In genomic region chr3:175980731-175981130, GRCh38 we compare ENCODE assay signal across 17 cellular contexts.
A peak's percentile ranks its signal among the peaks of the same experiment; 100 is the strongest.
DNase-seq lines count a peak whose midpoint lies in the region; ATAC-seq and TF ChIP-seq lines count a peak whose summit lies in the region.
"Had no signal": no experiment of that assay in that cellular context is flagged by ENCODE, and none has a peak within 500 bp of the region (broad histone marks: within the 10 kb centered on the region; RNA-seq: fewer than 3 reads in every experiment).

No MANE protein-coding gene starts in this region.

- H3K4me1 ChIP-seq in GM23248 (ENCODE audit: insufficient read depth), result peaks cover 10% of the 10 kb centered on the region; the same call in 1 of the 2 replicates
- H3K4me1 ChIP-seq: SJCRH30 had no signal

- H3K9me2 ChIP-seq in GM23248 (ENCODE audit: insufficient read depth), result no peaks in the 10 kb centered on the region; the same call in 1 of the 2 replicates

- ATAC-seq in HG02885 (IDR thresholded peaks at IDR 0.05; ENCODE audit: poor library complexity, unreplicated experiment), result no peak
- ATAC-seq in HG03520 (IDR thresholded peaks at IDR 0.05; ENCODE audit: unreplicated experiment), result no peak
- no peak for ATAC-seq in left lobe of liver
- ATAC-seq: PC-3 had no signal

- peak overlapping the region; percentile 3 for H3K4me2 ChIP-seq in GM23248 (ENCODE audit: unreplicated experiment)

- in situ Hi-C loops in GM23248 (cut with MboI), result no loop called here

- no peaks in the 10 kb centered on the region for H3K27me3 Mint-ChIP-seq in mesothelial cell of epicardium (ENCODE audit: low read depth)
- H3K27me3 Mint-ChIP-seq: CD4-positive, alpha-beta T cell had no signal

- H3K4me3 ChIP-seq in AG04449 (ENCODE audit: low read depth, low read length) (no peak overlapping the region), GM23248 (no peak overlapping the region)
- H3K4me3 ChIP-seq: SJCRH30 had no signal

- POLR2A ChIA-PET in AG04449 (lab: Yijun Ruan, JAX), result no interaction called here

- H3K4me1 Mint-ChIP-seq in mesothelial cell of epicardium, result peaks cover 8% of the 10 kb centered on the region

- H2AFZ ChIP-seq in GM23248, result peak overlapping the region; percentile 64

- no peaks in the 10 kb centered on the region for H4K20me1 ChIP-seq in GM23248 (ENCODE audit: insufficient read depth)

- no peaks in the 10 kb centered on the region for H3K27me3 ChIP-seq in GM23248 (replicated peaks; ENCODE audit: insufficient read depth)
- H3K27me3 ChIP-seq: SJCRH30 had no signal

- no peak overlapping the region for H3K4me3 Mint-ChIP-seq in mesothelial cell of epicardium
- H3K4me3 Mint-ChIP-seq: CD4-positive, alpha-beta T cell had no signal

- 10 to 26% methylated on average over 2 of the region's 2 CpGs for WGBS in GM23248 (ENCODE audit: low coverage in 1 of 2, low lambda C conversion rate in 2 of 2, missing lambda C conversion rate in 2 of 2), 2 experiments

- peak overlapping the region; percentile 17; the same call in 1 of the 2 replicates for H3K27ac ChIP-seq in GM23248
- H3K27ac ChIP-seq: RWPE1, SJCRH30 had no signal

- TF ChIP-seq CTCF in AG04449 (IDR thresholded peaks at IDR 0.05; ENCODE audit: insufficient read depth, low read length, missing control alignments) (no peak), mesothelial cell of epicardium (IDR thresholded peaks at IDR 0.05; ENCODE audit: unreplicated experiment) (no peak)

- no peaks in the 10 kb centered on the region for H3K79me2 ChIP-seq in GM23248 (ENCODE audit: insufficient read depth)

- CTCF ChIA-PET in AG04449 (lab: Yijun Ruan, JAX), result no interaction called here

- H3K9ac ChIP-seq in GM23248, result no peak overlapping the region

- H3K36me3 ChIP-seq in GM23248 (ENCODE audit: low read depth), result no peaks in the 10 kb centered on the region
- H3K36me3 ChIP-seq: SJCRH30 had no signal

- peaks cover 43% of the 10 kb centered on the region for H3K9me3 Mint-ChIP-seq in mesothelial cell of epicardium

- H3K36me3 Mint-ChIP-seq in mesothelial cell of epicardium, result peaks cover 3% of the 10 kb centered on the region

- peak overlapping the region; percentile 72 for H3K27ac Mint-ChIP-seq in mesothelial cell of epicardium
- H3K27ac Mint-ChIP-seq: CD4-positive, alpha-beta T cell had no signal

- H3K9me3 ChIP-seq in GM23248 (ENCODE audit: low read depth), result no peaks in the 10 kb centered on the region
- H3K9me3 ChIP-seq: SJCRH30 had no signal

- DNase-seq in AG04449 (ENCODE audit: low read depth, low spot score) (peak; percentile 45), GM23248 (peak; percentile 54), dedifferentiated amniotic fluid mesenchymal stem cell (ENCODE audit: extremely low spot score) (peak; percentile 59), mesothelial cell of epicardium (ENCODE audit: low spot score in 2 of 2, unreplicated experiment in 2 of 2) (no peak), CD1c-positive myeloid dendritic cell (ENCODE audit: extremely low spot score) (no peak), left lobe of liver (ENCODE audit: low spot score) (no peak)
- DNase-seq: 8988T; CD4-positive, alpha-beta T cell; H7; NCI-H1105; NCI-H1694 treated with DMSO at 0.1 percent for 48 hours; NCI-H446; PC-3; SJCRH30 had no signal

- no peaks in the 10 kb centered on the region for H3F3A ChIP-seq in GM23248 (ENCODE audit: insufficient read depth)

Comparison
In these comparisons a context has a peak if more than half of its experiments do, and no peak if none do; other contexts are left out.
1. DNase-seq: peak in AG04449 (single experiment), GM23248 (single experiment) and dedifferentiated amniotic fluid mesenchymal stem cell (single experiment); none in mesothelial cell of epicardium (0 of 2), CD1c-positive myeloid dendritic cell (single experiment) and left lobe of liver (single experiment).